8 cellular contexts compared by ENCODE assay signal in the genomic region with DNA sequence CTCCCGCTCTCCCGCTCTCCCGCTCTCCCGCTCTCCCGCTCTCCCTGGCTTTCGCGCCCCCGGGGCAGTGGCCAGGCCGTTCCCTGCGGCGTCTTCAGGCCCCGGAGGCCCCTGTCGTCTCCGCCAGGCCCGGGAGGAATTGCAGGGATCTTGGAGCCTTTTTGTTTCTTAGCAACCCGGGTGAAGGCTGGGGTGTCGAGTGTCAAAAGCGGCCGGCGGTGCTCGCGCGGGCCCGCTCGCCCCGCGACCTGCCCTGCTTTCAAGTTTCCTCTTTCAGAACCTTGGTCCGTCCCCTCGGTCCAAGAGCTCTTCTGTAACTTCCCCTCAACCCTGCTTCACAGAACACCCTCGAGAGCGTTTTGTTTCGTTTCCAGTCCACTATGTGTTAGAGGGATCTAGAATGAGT.
DNase-seq lines count a peak whose midpoint lies in the region; ATAC-seq and TF ChIP-seq lines count a peak whose summit lies in the region.

No MANE protein-coding gene starts in this region.

- H3K27ac ChIP-seq in WERI-Rb-1 (peak overlapping the region; percentile 96), coronary artery (peak overlapping the region; percentile 98 to 99)

- peak; percentile 44 for DNase-seq in NCI-H345 (lab: John Stamatoyannopoulos, UW)
- DNase-seq in NCI-H345 treated with DMSO at 0.1 percent for 48 hours (lab: John Stamatoyannopoulos, UW; ENCODE audit: unreplicated experiment), result no peak
- DNase-seq in NB4 (ENCODE audit: low read depth), result peak; percentile 65
- peak; percentile 23 for DNase-seq in WERI-Rb-1
- DNase-seq in coronary artery (ENCODE audit: low spot score), result peak; percentile 79
- DNase-seq in kidney tubule cell (ENCODE audit: low spot score), result peak; percentile 48
- peak; percentile 11 for DNase-seq in stimulated activated CD4-positive, alpha-beta T cell treated with anti-CD3 and anti-CD28 coated beads, Interleukin-1b, Interleukin-23, amount 100 ng/mL, for 4 hours (ENCODE audit: low read depth in 2 of 2)

- H3K27me3 ChIP-seq in WERI-Rb-1 (ENCODE audit: insufficient read depth, low read depth, severe bottlenecking), result no peaks in the 10 kb centered on the region

- no peak for TF ChIP-seq POLR2A in NB4 (IDR thresholded peaks at IDR 0.05; ENCODE audit: extremely low read depth, insufficient read length)

- ATAC-seq in HG02588 (IDR thresholded peaks at IDR 0.05; ENCODE audit: unreplicated experiment), result peak; percentile 33

- peaks cover 52% of the 10 kb centered on the region for H3K36me3 ChIP-seq in WERI-Rb-1

- H3K9me3 ChIP-seq in WERI-Rb-1 (ENCODE audit: severe bottlenecking), result no peaks in the 10 kb centered on the region

- H3K4me3 ChIP-seq in NB4 (ENCODE audit: low read depth, low read length) (peak overlapping the region; percentile 95), WERI-Rb-1 (ENCODE audit: low read depth, low read length) (peak overlapping the region; percentile 80), coronary artery (peak overlapping the region; percentile 92)

- TF ChIP-seq CTCF in NB4 (IDR thresholded peaks at IDR 0.05; ENCODE audit: low read depth, low read length) (no peak), WERI-Rb-1 (IDR thresholded peaks at IDR 0.05; ENCODE audit: low read depth, low read length) (no peak), coronary artery (IDR thresholded peaks at IDR 0.05) (no peak)
